In genomic region chr6:149060985-149061760, GRCh38 we compare ENCODE assay signal across 9 cellular contexts.
DNase-seq lines count a peak whose midpoint lies in the region; ATAC-seq and TF ChIP-seq lines count a peak whose summit lies in the region.
"Had no signal": no experiment of that assay in that cellular context is flagged by ENCODE, and none has a peak within 500 bp of the region (broad histone marks: within the 10 kb centered on the region; RNA-seq: fewer than 3 reads in every experiment).

No MANE protein-coding gene starts in this region.

- H3F3A ChIP-seq in SK-N-SH (replicated peaks; ENCODE audit: insufficient read depth), result no peaks in the 10 kb centered on the region

- no peak for ATAC-seq in GM18502 (IDR thresholded peaks at IDR 0.05; ENCODE audit: poor library complexity, unreplicated experiment)

- 24% methylated on average over 11 of the region's 12 CpGs for WGBS in SK-N-SH (ENCODE audit: low lambda C conversion rate)

- H3K4me1 ChIP-seq in SK-N-SH (ENCODE audit: control insufficient read depth in 1 of 2, insufficient read depth in 2 of 2, low read depth in 1 of 2, low read length in 1 of 2), result peaks cover 8 to 24% of the 10 kb centered on the region in 2 experiments; a peak in 2 of 4 replicates

- no peak overlapping the region for H3K9ac ChIP-seq in SK-N-SH

- POLR2A ChIA-PET in SK-N-SH (lab: Yijun Ruan, JAX), result no interaction called here

- H3K9me2 ChIP-seq in SK-N-SH, result no peaks in the 10 kb centered on the region

- H3K27ac Mint-ChIP-seq in immature natural killer cell, result peak overlapping the region; percentile 85 to 95 (median 93)

- peaks cover 1 to 7% (median 3%) of the 10 kb centered on the region in 3 donors for H3K27me3 Mint-ChIP-seq in immature natural killer cell (ENCODE audit: low read depth in 3 of 3)

- H3K36me3 Mint-ChIP-seq in immature natural killer cell, result no peaks in the 10 kb centered on the region

- H3K36me3 ChIP-seq in SK-N-SH (replicated peaks in 1 of 2; ENCODE audit: control insufficient read depth in 1 of 2, insufficient read depth in 2 of 2, low read length in 1 of 2), result no peaks in the 10 kb centered on the region
- H3K36me3 ChIP-seq: heart right ventricle had no signal

- no peak overlapping the region for H2AFZ ChIP-seq in SK-N-SH (ENCODE audit: low read depth)

- no peaks in the 10 kb centered on the region for H3K27me3 ChIP-seq in SK-N-SH (ENCODE audit: insufficient read depth)
- H3K27me3 ChIP-seq: heart right ventricle had no signal

- peak; percentile 77 for DNase-seq in LHCN-M2 (ENCODE audit: low read depth)
- DNase-seq in SK-N-SH, result peak; percentile 43
- DNase-seq in immature natural killer cell, result no peak
- DNase-seq in iPS-NIHi7 (ENCODE audit: extremely low spot score), result no peak
- no peak for DNase-seq in OCI-M1 (lab: John Stamatoyannopoulos, UW)
- DNase-seq in HCEC 1CT, result no peak

- peak overlapping the region; percentile 83 for H3K27ac ChIP-seq in C4-2B
- peak overlapping the region; percentile 47 to 57; a peak in 3 of 4 replicates for H3K27ac ChIP-seq in SK-N-SH (ENCODE audit: low read depth in 2 of 2, low read length in 1 of 2)
- H3K27ac ChIP-seq: heart right ventricle had no signal

- no peak for TF ChIP-seq RAD21 in SK-N-SH (IDR thresholded peaks at IDR 0.05; ENCODE audit: low read length)

- CTCF ChIA-PET in SK-N-SH (lab: Yijun Ruan, JAX), result interaction anchor here (1.1 to 7.3 kb wide), 3 partner anchors 21 to 370 kb away, joined by 5 to 46 read pairs (median 5); no protein-coding TSS in a partner anchor

- TF ChIP-seq EP300 in SK-N-SH (IDR thresholded peaks at IDR 0.05; ENCODE audit: borderline replicate concordance in 1 of 2, low read depth in 1 of 2, low read length in 1 of 2), result peak in 1 of 2 experiments; percentile 46; a peak in 1 of 4 replicates

- H3K79me2 ChIP-seq in SK-N-SH (ENCODE audit: insufficient read depth), result no peaks in the 10 kb centered on the region

- no peaks in the 10 kb centered on the region for H3K9me3 Mint-ChIP-seq in immature natural killer cell

- H3K4me1 Mint-ChIP-seq in immature natural killer cell, result peaks cover 43 to 59% of the 10 kb centered on the region in 2 donors

- no peak for TF ChIP-seq CTCF in C4-2B (conservative IDR thresholded peaks at IDR 0.05)
- TF ChIP-seq CTCF in SK-N-SH (IDR thresholded peaks at IDR 0.05), result no peak

- 0 out of 2 replicates have a peak overlapping the region, but pooled peaks have one; percentile 41 for H3K4me2 ChIP-seq in SK-N-SH

- no peaks in the 10 kb centered on the region for H3K9me3 ChIP-seq in SK-N-SH
- H3K9me3 ChIP-seq: heart right ventricle had no signal

- no peaks in the 10 kb centered on the region for H4K20me1 ChIP-seq in SK-N-SH (ENCODE audit: insufficient read depth)

- H3K4me3 Mint-ChIP-seq in immature natural killer cell, result peak overlapping the region; percentile 72 to 83 (median 74)

- no peak overlapping the region for H3K4me3 ChIP-seq in SK-N-SH (ENCODE audit: low read depth in 2 of 2, low read length in 1 of 2)

TF ChIP-seq in SK-N-SH, 30 proteins besides CTCF, POLR2A, EP300 and RAD21:
- TF ChIP-seq PBX3 (IDR thresholded peaks at IDR 0.05), result no peak
- TF ChIP-seq GATA2 (CRISPR knock-in tag; IDR thresholded peaks at IDR 0.05), result peak; percentile 28; the same call in 1 of the 2 replicates
- TF ChIP-seq TCF12 (IDR thresholded peaks at IDR 0.05), result peak; percentile 38
- peak; percentile 51; the same call in 1 of the 2 replicates for TF ChIP-seq MXI1 (IDR thresholded peaks at IDR 0.05; ENCODE audit: low read depth, low read length)
- peak; percentile 78 for TF ChIP-seq NFIC (IDR thresholded peaks at IDR 0.05; ENCODE audit: borderline replicate concordance)
- TF ChIP-seq MEF2A (IDR thresholded peaks at IDR 0.05; ENCODE audit: borderline replicate concordance, low read depth), result no peak

Comparison
In these comparisons a context has a peak if more than half of its experiments do, and no peak if none do; other contexts are left out.
1. DNase-seq: peak in LHCN-M2 (single experiment) and SK-N-SH (single experiment); none in immature natural killer cell (0 of 3), iPS-NIHi7 (single experiment), OCI-M1 (single experiment) and HCEC 1CT (single experiment).